Comparison of ENCODE assay signal across 30 cellular contexts in the genomic region with DNA sequence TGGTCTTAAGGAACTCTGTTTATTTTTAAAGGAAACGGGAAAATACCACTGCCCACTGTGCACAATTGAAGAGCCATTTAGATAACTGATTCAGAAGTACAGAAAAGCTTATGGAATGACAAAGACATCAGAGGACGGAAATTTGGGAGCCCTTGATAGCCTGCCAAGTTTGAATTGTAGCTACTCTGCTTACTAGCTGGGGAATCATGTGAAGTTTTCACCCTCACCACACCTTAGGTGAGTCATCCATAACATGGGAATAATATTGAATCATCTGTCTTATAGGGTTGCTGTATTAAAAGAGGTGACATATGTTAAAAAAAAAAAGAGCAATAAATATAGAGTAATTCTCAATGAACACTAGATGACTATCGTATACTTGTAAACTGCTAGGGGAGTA.
"Had no signal": no experiment of that assay in that cellular context is flagged by ENCODE, and none has a peak within 500 bp of the region (broad histone marks: within the 10 kb centered on the region; RNA-seq: fewer than 3 reads in every experiment).

No MANE protein-coding gene starts in this region.

- H3K4me3 Mint-ChIP-seq: activated naive CD8-positive, alpha-beta T cell treated with anti-CD3 and anti-CD28 coated beads for 36 hours; central memory CD8-positive, alpha-beta T cell; immature natural killer cell; memory B cell; naive thymus-derived CD4-positive, alpha-beta T cell; stimulated activated naive B cell treated with anti-CD40 and anti-IgM and Interleukin-4, amounts not matched to agents 10 μg/mL and 1 μg/mL and 100 μg/mL, for 72 hours; T-helper 1 cell treated with Interleukin-12 subunit alpha and Interleukin-12 subunit beta and Interleukin-4 antibody, amounts not matched to agents 30 μg/mL and 1 μg/mL, for 36 hours had no signal

- H3K9me3 Mint-ChIP-seq: central memory CD8-positive, alpha-beta T cell had no signal

- H3K36me3 Mint-ChIP-seq: immature natural killer cell; memory B cell; stimulated activated naive B cell treated with anti-CD40 and anti-IgM and Interleukin-4, amounts not matched to agents 10 μg/mL and 1 μg/mL and 100 μg/mL, for 72 hours had no signal

- H3K27ac Mint-ChIP-seq: activated naive CD8-positive, alpha-beta T cell treated with anti-CD3 and anti-CD28 coated beads for 36 hours; immature natural killer cell; memory B cell; naive thymus-derived CD4-positive, alpha-beta T cell; stimulated activated naive B cell treated with anti-CD40 and anti-IgM and Interleukin-4, amounts not matched to agents 10 μg/mL and 1 μg/mL and 100 μg/mL, for 72 hours; T-helper 1 cell treated with Interleukin-12 subunit alpha and Interleukin-12 subunit beta and Interleukin-4 antibody, amounts not matched to agents 30 μg/mL and 1 μg/mL, for 36 hours had no signal

- ATAC-seq: activated CD4-positive, CD25-positive, alpha-beta regulatory T cell treated with anti-CD3 and anti-CD28 coated beads, Interleukin-2, amount 50 U/mL, for 24 hours; naive thymus-derived CD4-positive, alpha-beta T cell; stimulated activated naive B cell treated with anti-CD40 and anti-IgM and Interleukin-4, amounts not matched to agents 10 μg/mL and 1 μg/mL and 100 μg/mL, for 72 hours had no signal

- H3K27me3 ChIP-seq: adrenal gland, ovary, stomach, thyroid gland, upper lobe of left lung had no signal

- H3K27ac ChIP-seq: adrenal gland, ovary, prostate gland, stomach, thyroid gland, upper lobe of left lung, WERI-Rb-1 had no signal

- H3K4me1 Mint-ChIP-seq: central memory CD8-positive, alpha-beta T cell; immature natural killer cell; memory B cell; stimulated activated naive B cell treated with anti-CD40 and anti-IgM and Interleukin-4, amounts not matched to agents 10 μg/mL and 1 μg/mL and 100 μg/mL, for 72 hours had no signal

- H3K9me3 ChIP-seq: adrenal gland, ovary, prostate gland, thyroid gland had no signal

- H3K4me3 ChIP-seq: adrenal gland, ovary, prostate gland, stomach, thyroid gland, upper lobe of left lung had no signal

- H3K36me3 ChIP-seq: adrenal gland, ovary, prostate gland, stomach, thyroid gland, upper lobe of left lung, WERI-Rb-1 had no signal

- FAIRE-seq: endometrium had no signal

- DNase-seq: activated CD4-positive, alpha-beta T cell treated with anti-CD3 and anti-CD28 coated beads for 48 hours; activated CD4-positive, alpha-beta T cell treated with anti-CD3 and anti-CD28 coated beads, Interleukin-2, amount 50 U/mL, for 48 hours; activated CD8-positive, alpha-beta memory T cell treated with anti-CD3 and anti-CD28 coated beads for 24 hours; activated effector memory CD4-positive, alpha-beta T cell treated with Interleukin-2 at 50 U/mL for 16 hours; activated naive CD4-positive, alpha-beta T cell treated with Interleukin-2 at 50 U/mL for 16 hours; activated naive CD8-positive, alpha-beta T cell treated with anti-CD3 and anti-CD28 coated beads for 36 hours; adrenal gland; dermis blood vessel endothelial cell; effector CD4-positive, alpha-beta T cell; erythroblast; head of caudate nucleus; hippocampal formation; immature natural killer cell; midbrain; naive thymus-derived CD4-positive, alpha-beta T cell; ovary; stimulated activated CD4-positive, alpha-beta T cell treated with anti-CD3 and anti-CD28 coated beads, Interleukin-15, amount 100 ng/mL, for 24 hours; stimulated activated CD4-positive, alpha-beta T cell treated with anti-CD3 and anti-CD28 coated beads, Interleukin-2, amount 100 ng/mL, for 24 hours; stimulated activated naive B cell treated with anti-CD40 and anti-IgM and Interleukin-4, amounts not matched to agents 10 μg/mL and 1 μg/mL and 100 μg/mL, for 72 hours; stomach; T-helper 9 cell; thyroid gland; upper lobe of left lung; WERI-Rb-1 had no signal

- H3K4me1 ChIP-seq: adrenal gland, prostate gland, stomach, thyroid gland, upper lobe of left lung had no signal

- H3K27me3 Mint-ChIP-seq: activated naive CD8-positive, alpha-beta T cell treated with anti-CD3 and anti-CD28 coated beads for 36 hours; naive thymus-derived CD4-positive, alpha-beta T cell had no signal
